ENCODE assay signal across 1 cellular context in the genomic region with DNA sequence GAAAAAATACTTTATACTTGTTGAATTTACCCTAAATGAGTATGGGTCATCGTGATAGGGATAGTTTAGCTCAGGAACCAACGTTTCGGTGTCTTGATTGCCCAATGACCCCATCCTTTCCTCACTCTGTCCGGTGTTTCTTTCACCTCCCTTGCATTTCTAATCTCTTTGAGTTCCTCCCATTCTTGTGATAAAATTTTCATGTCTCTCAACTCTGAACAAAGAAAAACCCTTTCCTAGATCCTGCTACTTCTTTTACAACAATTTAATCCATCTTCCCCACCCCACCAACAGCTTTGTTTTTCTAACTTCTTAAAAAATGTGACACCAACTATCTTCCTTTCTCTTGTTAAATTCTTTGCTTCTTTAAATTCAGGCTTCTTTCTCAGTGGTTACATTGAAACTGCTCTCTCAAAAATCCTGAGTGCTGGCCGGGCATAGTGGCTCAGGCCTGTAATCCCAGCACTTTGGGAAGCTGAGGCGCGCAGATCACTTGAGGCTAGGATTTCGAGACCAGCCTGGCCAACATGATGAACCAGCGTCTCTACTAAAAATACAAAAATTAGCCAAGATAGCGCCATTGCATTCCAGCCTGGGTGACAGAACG.
TF ChIP-seq lines count a peak whose summit lies in the region.

No MANE protein-coding gene starts in this region.

TF ChIP-seq in WTC11, 78 proteins besides CTCF, POLR2A, EP300 and RAD21 (continued from another document):
- TF ChIP-seq, protein P1, sequence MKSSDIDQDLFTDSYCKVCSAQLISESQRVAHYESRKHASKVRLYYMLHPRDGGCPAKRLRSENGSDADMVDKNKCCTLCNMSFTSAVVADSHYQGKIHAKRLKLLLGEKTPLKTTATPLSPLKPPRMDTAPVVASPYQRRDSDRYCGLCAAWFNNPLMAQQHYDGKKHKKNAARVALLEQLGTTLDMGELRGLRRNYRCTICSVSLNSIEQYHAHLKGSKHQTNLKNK (CRISPR knock-in tag; IDR thresholded peaks at IDR 0.05): no peak
- TF ChIP-seq, protein P2, sequence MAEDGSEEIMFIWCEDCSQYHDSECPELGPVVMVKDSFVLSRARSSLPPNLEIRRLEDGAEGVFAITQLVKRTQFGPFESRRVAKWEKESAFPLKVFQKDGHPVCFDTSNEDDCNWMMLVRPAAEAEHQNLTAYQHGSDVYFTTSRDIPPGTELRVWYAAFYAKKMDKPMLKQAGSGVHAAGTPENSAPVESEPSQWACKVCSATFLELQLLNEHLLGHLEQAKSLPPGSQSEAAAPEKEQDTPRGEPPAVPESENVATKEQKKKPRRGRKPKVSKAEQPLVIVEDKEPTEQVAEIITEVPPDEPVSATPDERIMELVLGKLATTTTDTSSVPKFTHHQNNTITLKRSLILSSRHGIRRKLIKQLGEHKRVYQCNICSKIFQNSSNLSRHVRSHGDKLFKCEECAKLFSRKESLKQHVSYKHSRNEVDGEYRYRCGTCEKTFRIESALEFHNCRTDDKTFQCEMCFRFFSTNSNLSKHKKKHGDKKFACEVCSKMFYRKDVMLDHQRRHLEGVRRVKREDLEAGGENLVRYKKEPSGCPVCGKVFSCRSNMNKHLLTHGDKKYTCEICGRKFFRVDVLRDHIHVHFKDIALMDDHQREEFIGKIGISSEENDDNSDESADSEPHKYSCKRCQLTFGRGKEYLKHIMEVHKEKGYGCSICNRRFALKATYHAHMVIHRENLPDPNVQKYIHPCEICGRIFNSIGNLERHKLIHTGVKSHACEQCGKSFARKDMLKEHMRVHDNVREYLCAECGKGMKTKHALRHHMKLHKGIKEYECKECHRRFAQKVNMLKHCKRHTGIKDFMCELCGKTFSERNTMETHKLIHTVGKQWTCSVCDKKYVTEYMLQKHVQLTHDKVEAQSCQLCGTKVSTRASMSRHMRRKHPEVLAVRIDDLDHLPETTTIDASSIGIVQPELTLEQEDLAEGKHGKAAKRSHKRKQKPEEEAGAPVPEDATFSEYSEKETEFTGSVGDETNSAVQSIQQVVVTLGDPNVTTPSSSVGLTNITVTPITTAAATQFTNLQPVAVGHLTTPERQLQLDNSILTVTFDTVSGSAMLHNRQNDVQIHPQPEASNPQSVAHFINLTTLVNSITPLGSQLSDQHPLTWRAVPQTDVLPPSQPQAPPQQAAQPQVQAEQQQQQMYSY (CRISPR knock-in tag; IDR thresholded peaks at IDR 0.05): no peak
- TF ChIP-seq OVOL2 (CRISPR knock-in tag; IDR thresholded peaks at IDR 0.05; ENCODE audit: borderline replicate concordance) (no peak), FOXJ3 (CRISPR knock-in tag; IDR thresholded peaks at IDR 0.05; ENCODE audit: borderline replicate concordance) (no peak), ZBTB21 (CRISPR knock-in tag; IDR thresholded peaks at IDR 0.05; ENCODE audit: borderline replicate concordance) (no peak), ESRRA (CRISPR knock-in tag; IDR thresholded peaks at IDR 0.05; ENCODE audit: borderline replicate concordance) (no peak)
- TF ChIP-seq, protein P3, sequence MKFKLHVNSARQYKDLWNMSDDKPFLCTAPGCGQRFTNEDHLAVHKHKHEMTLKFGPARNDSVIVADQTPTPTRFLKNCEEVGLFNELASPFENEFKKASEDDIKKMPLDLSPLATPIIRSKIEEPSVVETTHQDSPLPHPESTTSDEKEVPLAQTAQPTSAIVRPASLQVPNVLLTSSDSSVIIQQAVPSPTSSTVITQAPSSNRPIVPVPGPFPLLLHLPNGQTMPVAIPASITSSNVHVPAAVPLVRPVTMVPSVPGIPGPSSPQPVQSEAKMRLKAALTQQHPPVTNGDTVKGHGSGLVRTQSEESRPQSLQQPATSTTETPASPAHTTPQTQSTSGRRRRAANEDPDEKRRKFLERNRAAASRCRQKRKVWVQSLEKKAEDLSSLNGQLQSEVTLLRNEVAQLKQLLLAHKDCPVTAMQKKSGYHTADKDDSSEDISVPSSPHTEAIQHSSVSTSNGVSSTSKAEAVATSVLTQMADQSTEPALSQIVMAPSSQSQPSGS (CRISPR knock-in tag; IDR thresholded peaks at IDR 0.05; ENCODE audit: borderline replicate concordance, low read depth): no peak
- TF ChIP-seq, protein P4, sequence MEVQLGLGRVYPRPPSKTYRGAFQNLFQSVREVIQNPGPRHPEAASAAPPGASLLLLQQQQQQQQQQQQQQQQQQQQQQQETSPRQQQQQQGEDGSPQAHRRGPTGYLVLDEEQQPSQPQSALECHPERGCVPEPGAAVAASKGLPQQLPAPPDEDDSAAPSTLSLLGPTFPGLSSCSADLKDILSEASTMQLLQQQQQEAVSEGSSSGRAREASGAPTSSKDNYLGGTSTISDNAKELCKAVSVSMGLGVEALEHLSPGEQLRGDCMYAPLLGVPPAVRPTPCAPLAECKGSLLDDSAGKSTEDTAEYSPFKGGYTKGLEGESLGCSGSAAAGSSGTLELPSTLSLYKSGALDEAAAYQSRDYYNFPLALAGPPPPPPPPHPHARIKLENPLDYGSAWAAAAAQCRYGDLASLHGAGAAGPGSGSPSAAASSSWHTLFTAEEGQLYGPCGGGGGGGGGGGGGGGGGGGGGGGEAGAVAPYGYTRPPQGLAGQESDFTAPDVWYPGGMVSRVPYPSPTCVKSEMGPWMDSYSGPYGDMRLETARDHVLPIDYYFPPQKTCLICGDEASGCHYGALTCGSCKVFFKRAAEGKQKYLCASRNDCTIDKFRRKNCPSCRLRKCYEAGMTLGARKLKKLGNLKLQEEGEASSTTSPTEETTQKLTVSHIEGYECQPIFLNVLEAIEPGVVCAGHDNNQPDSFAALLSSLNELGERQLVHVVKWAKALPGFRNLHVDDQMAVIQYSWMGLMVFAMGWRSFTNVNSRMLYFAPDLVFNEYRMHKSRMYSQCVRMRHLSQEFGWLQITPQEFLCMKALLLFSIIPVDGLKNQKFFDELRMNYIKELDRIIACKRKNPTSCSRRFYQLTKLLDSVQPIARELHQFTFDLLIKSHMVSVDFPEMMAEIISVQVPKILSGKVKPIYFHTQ (CRISPR knock-in tag; IDR thresholded peaks at IDR 0.05): no peak
- TF ChIP-seq, protein P5, sequence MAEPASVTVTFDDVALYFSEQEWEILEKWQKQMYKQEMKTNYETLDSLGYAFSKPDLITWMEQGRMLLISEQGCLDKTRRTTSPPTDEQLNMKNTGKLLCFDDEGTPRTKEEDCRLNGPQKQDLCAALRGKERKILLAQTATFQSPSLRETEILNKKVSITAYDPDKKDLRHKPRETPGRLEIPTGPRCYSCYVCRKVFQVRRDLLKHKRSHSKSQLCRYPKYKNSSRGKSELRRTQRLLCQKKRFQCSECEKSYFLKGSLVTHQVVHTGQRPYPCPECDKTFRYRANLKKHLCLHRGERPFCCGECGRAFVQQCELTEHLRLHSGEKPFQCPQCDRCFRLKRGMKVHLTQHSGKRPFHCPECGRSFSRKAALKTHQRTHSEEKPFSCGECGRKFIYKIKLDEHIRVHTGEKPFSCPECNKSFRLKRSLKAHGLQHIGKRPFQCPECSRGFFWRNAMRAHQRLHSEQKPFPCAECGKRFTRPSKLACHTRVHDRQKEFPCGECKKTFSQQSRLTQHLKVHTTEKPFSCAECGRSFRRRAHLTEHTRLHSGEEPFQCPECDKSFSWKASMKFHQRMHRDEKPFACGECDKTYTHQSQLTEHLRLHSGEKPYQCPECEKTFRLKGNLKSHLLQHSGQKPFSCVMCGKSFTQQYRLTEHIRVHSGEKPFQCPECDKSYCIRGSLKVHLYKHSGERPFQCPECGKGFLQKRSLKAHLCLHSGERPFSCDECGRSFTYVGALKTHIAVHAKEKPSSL (CRISPR knock-in tag; conservative IDR thresholded peaks at IDR 0.05): no peak
